Comparison of ENCODE assay signal across 21 cellular contexts in genomic region chr12:19196959-19197630, GRCh38.
A peak's percentile ranks its signal among the peaks of the same experiment; 100 is the strongest.
DNase-seq lines count a peak whose midpoint lies in the region; ATAC-seq and TF ChIP-seq lines count a peak whose summit lies in the region.
"Had no signal": no experiment of that assay in that cellular context is flagged by ENCODE, and none has a peak within 500 bp of the region (broad histone marks: within the 10 kb centered on the region; RNA-seq: fewer than 3 reads in every experiment).

No MANE protein-coding gene starts in this region.

- peak overlapping the region; percentile 93 for H3K27ac ChIP-seq in Karpas-422 (ENCODE audit: low read length)
- H3K27ac ChIP-seq: gastrocnemius medialis, upper lobe of left lung had no signal

- no peaks in the 10 kb centered on the region for H4K20me1 ChIP-seq in Karpas-422 (ENCODE audit: insufficient read depth, low read depth, low read length)

- H3K9me3 Mint-ChIP-seq in activated CD8-positive, alpha-beta memory T cell treated with anti-CD3 and anti-CD28 coated beads, Interleukin-2, amount 10 ng/mL, durations not matched to agents 7 days and 5 days (ENCODE audit: low read depth), result no peaks in the 10 kb centered on the region
- no peaks in the 10 kb centered on the region for H3K9me3 Mint-ChIP-seq in osteocyte (ENCODE audit: unreplicated experiment)
- H3K9me3 Mint-ChIP-seq: activated B cell treated with CpG ODN at 0.5 μM for 24 hours; central memory CD8-positive, alpha-beta T cell; effector memory CD8-positive, alpha-beta T cell; HFFc6; naive thymus-derived CD4-positive, alpha-beta T cell had no signal

- peaks cover 71% of the 10 kb centered on the region for H3K4me1 ChIP-seq in Karpas-422 (ENCODE audit: low read length)
- H3K4me1 ChIP-seq: gastrocnemius medialis had no signal

- no peak for TF ChIP-seq CTCF in osteocyte (IDR thresholded peaks at IDR 0.05)

- ATAC-seq in left cardiac atrium, result peak; percentile 23 to 47
- no peak for ATAC-seq in GM18861 (IDR thresholded peaks at IDR 0.05; ENCODE audit: unreplicated experiment)
- ATAC-seq in activated CD8-positive, alpha-beta memory T cell treated with anti-CD3 and anti-CD28 coated beads, Interleukin-2, amount 10 ng/mL, durations not matched to agents 7 days and 5 days, result no peak
- ATAC-seq in HG02852 (IDR thresholded peaks at IDR 0.05; ENCODE audit: unreplicated experiment), result no peak
- ATAC-seq: effector memory CD8-positive, alpha-beta T cell; gastrocnemius medialis; naive thymus-derived CD4-positive, alpha-beta T cell; stimulated activated naive CD8-positive, alpha-beta T cell treated with anti-CD3 and anti-CD28 coated beads, Interleukin-15, Interleukin-2, amounts not matched to agents 100 U/mL and 50 U/mL, for 24 hours had no signal

- intact Hi-C loops in left cardiac atrium (cut with DNase I), result loop anchor here in 1 of 2 donors (10.0 kb wide), 1 partner anchor 88 kb away; no protein-coding TSS in a partner anchor

- no peaks in the 10 kb centered on the region for H3K36me3 Mint-ChIP-seq in activated CD8-positive, alpha-beta memory T cell treated with anti-CD3 and anti-CD28 coated beads, Interleukin-2, amount 10 ng/mL, durations not matched to agents 7 days and 5 days
- peaks cover 1% of the 10 kb centered on the region for H3K36me3 Mint-ChIP-seq in osteocyte (ENCODE audit: unreplicated experiment)
- H3K36me3 Mint-ChIP-seq: naive thymus-derived CD4-positive, alpha-beta T cell had no signal

- H3K9me2 ChIP-seq in Karpas-422 (replicated peaks; ENCODE audit: insufficient read depth, low read length), result no peaks in the 10 kb centered on the region

- DNase-seq in ELF-1 (ENCODE audit: low read depth, low spot score), result peak; percentile 14
- peak; percentile 74 for DNase-seq in Karpas-422
- DNase-seq in SHP77 treated with DMSO at 0.1 percent for 48 hours (lab: John Stamatoyannopoulos, UW), result peak; percentile 5
- DNase-seq in left cardiac atrium, result no peak
- no peak for DNase-seq in activated CD8-positive, alpha-beta memory T cell treated with anti-CD3 and anti-CD28 coated beads, Interleukin-2, amount 10 ng/mL, durations not matched to agents 7 days and 5 days
- DNase-seq in osteocyte (ENCODE audit: extremely low spot score, unreplicated experiment), result no peak
- DNase-seq: activated B cell treated with CpG ODN at 0.5 μM for 24 hours; effector memory CD8-positive, alpha-beta T cell; gastrocnemius medialis; HFFc6; naive thymus-derived CD4-positive, alpha-beta T cell; NCI-H187 treated with DMSO at 0.1 percent for 48 hours; NK-92 treated with Interleukin-12 subunit alpha and Interleukin-12 subunit beta, amount 100 ng/mL, for 24 hours; posterior cingulate gyrus; stimulated activated naive CD8-positive, alpha-beta T cell treated with anti-CD3 and anti-CD28 coated beads, Interleukin-15, Interleukin-2, amounts not matched to agents 100 U/mL and 50 U/mL, for 24 hours; T-helper 1 cell; upper lobe of left lung had no signal

- CTCF ChIA-PET in activated CD8-positive, alpha-beta memory T cell treated with anti-CD3 and anti-CD28 coated beads, Interleukin-2, amount 10 ng/mL, durations not matched to agents 7 days and 5 days (lab: Charles Lee), result interaction anchor here (0.6 to 1.1 kb wide), 2 partner anchors 11 to 14 kb away, joined by 3 to 4 read pairs; no protein-coding TSS in a partner anchor

- no peaks in the 10 kb centered on the region for H3K27me3 ChIP-seq in Karpas-422 (ENCODE audit: low read length)
- H3K27me3 ChIP-seq: gastrocnemius medialis, upper lobe of left lung had no signal

- H3K79me2 ChIP-seq in Karpas-422 (ENCODE audit: low read length), result peaks cover 14% of the 10 kb centered on the region; the same call in 1 of the 2 replicates

- H3K4me3 ChIP-seq in Karpas-422 (ENCODE audit: low read length), result peak overlapping the region; percentile 26; the same call in 1 of the 2 replicates
- H3K4me3 ChIP-seq: gastrocnemius medialis, lung, upper lobe of left lung had no signal

- no peak overlapping the region for H3K4me3 Mint-ChIP-seq in activated CD8-positive, alpha-beta memory T cell treated with anti-CD3 and anti-CD28 coated beads, Interleukin-2, amount 10 ng/mL, durations not matched to agents 7 days and 5 days
- H3K4me3 Mint-ChIP-seq in osteocyte (ENCODE audit: unreplicated experiment), result no peak overlapping the region
- H3K4me3 Mint-ChIP-seq: activated B cell treated with CpG ODN at 0.5 μM for 24 hours; central memory CD8-positive, alpha-beta T cell; effector memory CD8-positive, alpha-beta T cell; HFFc6; naive thymus-derived CD4-positive, alpha-beta T cell had no signal

- H3K4me2 ChIP-seq in Karpas-422 (ENCODE audit: low read depth, low read length, poor library complexity, severe bottlenecking), result peak overlapping the region; percentile 72

- H2AFZ ChIP-seq in Karpas-422 (ENCODE audit: low read length), result peak overlapping the region; percentile 42; the same call in 1 of the 2 replicates

- H3K27ac Mint-ChIP-seq in activated CD8-positive, alpha-beta memory T cell treated with anti-CD3 and anti-CD28 coated beads, Interleukin-2, amount 10 ng/mL, durations not matched to agents 7 days and 5 days, result no peak overlapping the region
- H3K27ac Mint-ChIP-seq in osteocyte (ENCODE audit: unreplicated experiment), result no peak overlapping the region
- H3K27ac Mint-ChIP-seq: activated B cell treated with CpG ODN at 0.5 μM for 24 hours; effector memory CD8-positive, alpha-beta T cell; HFFc6; naive thymus-derived CD4-positive, alpha-beta T cell had no signal

- H3K9ac ChIP-seq in Karpas-422 (ENCODE audit: low read length), result peak overlapping the region; percentile 64

- no peaks in the 10 kb centered on the region for H3K36me3 ChIP-seq in Karpas-422 (ENCODE audit: insufficient read depth, low read length)
- H3K36me3 ChIP-seq: gastrocnemius medialis, upper lobe of left lung had no signal

- H3K27me3 Mint-ChIP-seq in activated CD8-positive, alpha-beta memory T cell treated with anti-CD3 and anti-CD28 coated beads, Interleukin-2, amount 10 ng/mL, durations not matched to agents 7 days and 5 days, result no peaks in the 10 kb centered on the region
- no peaks in the 10 kb centered on the region for H3K27me3 Mint-ChIP-seq in osteocyte (ENCODE audit: unreplicated experiment)
- H3K27me3 Mint-ChIP-seq: activated B cell treated with CpG ODN at 0.5 μM for 24 hours; central memory CD8-positive, alpha-beta T cell; effector memory CD8-positive, alpha-beta T cell had no signal

- H3K9me3 ChIP-seq in Karpas-422 (ENCODE audit: low read length), result no peaks in the 10 kb centered on the region
- H3K9me3 ChIP-seq: gastrocnemius medialis, upper lobe of left lung had no signal

- H3K4me1 Mint-ChIP-seq in activated CD8-positive, alpha-beta memory T cell treated with anti-CD3 and anti-CD28 coated beads, Interleukin-2, amount 10 ng/mL, durations not matched to agents 7 days and 5 days, result no peaks in the 10 kb centered on the region
- peaks cover 18% of the 10 kb centered on the region for H3K4me1 Mint-ChIP-seq in osteocyte (ENCODE audit: unreplicated experiment)
- H3K4me1 Mint-ChIP-seq: activated B cell treated with CpG ODN at 0.5 μM for 24 hours; central memory CD8-positive, alpha-beta T cell; naive thymus-derived CD4-positive, alpha-beta T cell had no signal

Comparison
In these comparisons a context has a peak if more than half of its experiments do, and no peak if none do; other contexts are left out.
1. DNase-seq: peak in ELF-1 (single experiment), Karpas-422 (single experiment) and SHP77 treated with DMSO at 0.1 percent for 48 hours (single experiment); none in left cardiac atrium (single experiment), activated CD8-positive, alpha-beta memory T cell treated with anti-CD3 and anti-CD28 coated beads, Interleukin-2, amount 10 ng/mL, durations not matched to agents 7 days and 5 days (single experiment) and osteocyte (single experiment).
2. ATAC-seq: peak in left cardiac atrium (2 of 2); none in GM18861 (single experiment), activated CD8-positive, alpha-beta memory T cell treated with anti-CD3 and anti-CD28 coated beads, Interleukin-2, amount 10 ng/mL, durations not matched to agents 7 days and 5 days (single experiment) and HG02852 (single experiment).